10 cellular contexts compared by ENCODE assay signal in the genomic region with DNA sequence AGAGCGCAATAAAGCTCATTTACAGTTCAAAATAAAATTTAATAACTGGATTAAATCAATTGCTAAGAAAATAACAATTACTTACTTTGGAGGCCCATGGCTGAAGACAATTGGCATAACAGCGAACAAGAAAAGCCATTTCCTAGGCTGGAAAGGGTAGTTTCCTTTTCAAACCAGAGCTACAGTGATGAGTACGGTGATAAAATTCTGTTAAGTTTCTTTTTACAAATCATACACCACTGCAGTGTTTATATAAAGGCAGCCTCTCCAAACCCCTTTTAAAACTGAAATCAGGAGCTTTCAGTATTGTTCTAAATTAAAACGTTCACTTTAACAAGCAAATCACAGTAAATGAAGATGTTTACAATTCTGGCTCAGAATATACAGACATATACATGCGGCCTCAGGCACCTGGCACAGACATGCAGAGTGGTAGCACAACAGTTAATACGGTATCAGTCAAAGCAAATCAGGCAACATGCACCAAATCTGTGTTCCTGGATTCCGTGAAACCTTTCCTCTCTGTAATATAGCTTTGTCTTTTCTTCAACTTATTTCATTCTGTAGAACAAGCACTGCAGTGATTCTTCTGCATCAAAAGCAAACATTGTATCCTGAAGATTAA.
DNase-seq lines count a peak whose midpoint lies in the region; ATAC-seq and TF ChIP-seq lines count a peak whose summit lies in the region.
"Had no signal": no experiment of that assay in that cellular context is flagged by ENCODE, and none has a peak within 500 bp of the region (broad histone marks: within the 10 kb centered on the region; RNA-seq: fewer than 3 reads in every experiment).

No MANE protein-coding gene starts in this region.

- CTCF ChIA-PET in activated CD4-positive, alpha-beta memory T cell treated with anti-CD3 and anti-CD28 coated beads for 36 hours (lab: Charles Lee) = interaction anchor here (0.7 to 2.5 kb wide), 6 partner anchors 8 to 136 kb away, joined by 3 to 8 read pairs (median 4); no protein-coding TSS in a partner anchor

- peaks cover 17% of the 10 kb centered on the region for H3K36me3 Mint-ChIP-seq in activated T-cell treated with anti-CD3 and anti-CD28 coated beads, Interleukin-2, amount 50 U/mL, for 4 hours (ENCODE audit: insufficient read depth)
- H3K36me3 Mint-ChIP-seq in activated CD4-positive, alpha-beta memory T cell treated with anti-CD3 and anti-CD28 coated beads for 36 hours = no peaks in the 10 kb centered on the region
- peaks cover 5% of the 10 kb centered on the region for H3K36me3 Mint-ChIP-seq in glutamatergic neuron (ENCODE audit: unreplicated experiment)

- peaks cover 0 to 14% (median 3%) of the 10 kb centered on the region in 5 donors for H3K4me1 ChIP-seq in subcutaneous abdominal adipose tissue (ENCODE audit: control insufficient read depth in 5 of 5, insufficient read depth in 5 of 5, low read length in 5 of 5)

- no peaks in the 10 kb centered on the region for H3K9me3 ChIP-seq in subcutaneous abdominal adipose tissue (ENCODE audit: control insufficient read depth in 5 of 5, low read length in 5 of 5)

- peak overlapping the region in 4 of 5 donors; percentile 12 to 53 (median 36) for H3K4me3 ChIP-seq in subcutaneous abdominal adipose tissue (ENCODE audit: low read depth in 1 of 5, low read length in 5 of 5)

- H3K27ac Mint-ChIP-seq in activated CD4-positive, alpha-beta memory T cell treated with anti-CD3 and anti-CD28 coated beads for 36 hours = peak overlapping the region; percentile 91
- H3K27ac Mint-ChIP-seq in glutamatergic neuron (ENCODE audit: unreplicated experiment) = peak overlapping the region; percentile 99
- H3K27ac Mint-ChIP-seq: nephron progenitor cell had no signal

- H3K4me1 Mint-ChIP-seq in activated T-cell treated with anti-CD3 and anti-CD28 coated beads, Interleukin-2, amount 50 U/mL, for 4 hours (ENCODE audit: low read depth) = peaks cover 76% of the 10 kb centered on the region
- peaks cover 72% of the 10 kb centered on the region for H3K4me1 Mint-ChIP-seq in activated CD4-positive, alpha-beta memory T cell treated with anti-CD3 and anti-CD28 coated beads for 36 hours (ENCODE audit: low read depth)
- peaks cover 41% of the 10 kb centered on the region for H3K4me1 Mint-ChIP-seq in glutamatergic neuron (ENCODE audit: low read depth, unreplicated experiment)

- H3K9me3 Mint-ChIP-seq in activated T-cell treated with anti-CD3 and anti-CD28 coated beads, Interleukin-2, amount 50 U/mL, for 4 hours = no peaks in the 10 kb centered on the region
- no peaks in the 10 kb centered on the region for H3K9me3 Mint-ChIP-seq in activated CD4-positive, alpha-beta memory T cell treated with anti-CD3 and anti-CD28 coated beads for 36 hours
- peaks cover 35% of the 10 kb centered on the region for H3K9me3 Mint-ChIP-seq in glutamatergic neuron (ENCODE audit: unreplicated experiment)
- H3K9me3 Mint-ChIP-seq: nephron progenitor cell had no signal

- POLR2A ChIA-PET in activated CD4-positive, alpha-beta memory T cell treated with anti-CD3 and anti-CD28 coated beads for 36 hours (lab: Charles Lee) = interaction anchor here (0.6 to 2.0 kb wide), 3 partner anchors 10 to 145 kb away, joined by 4 to 11 read pairs (median 7); no protein-coding TSS in a partner anchor

- peak; percentile 62 to 70 for ATAC-seq in activated T-cell treated with anti-CD3 and anti-CD28 coated beads, Interleukin-2, amount 50 U/mL, for 4 hours
- ATAC-seq in HG02798 (IDR thresholded peaks at IDR 0.05; ENCODE audit: poor library complexity, unreplicated experiment) (no peak), GM19397 (IDR thresholded peaks at IDR 0.05; ENCODE audit: unreplicated experiment) (no peak)

- H3K9ac ChIP-seq in subcutaneous abdominal adipose tissue (ENCODE audit: low read length in 5 of 5) = peak overlapping the region in 3 of 5 donors; percentile 17 to 39 (median 30)

- H3K27me3 Mint-ChIP-seq in activated T-cell treated with anti-CD3 and anti-CD28 coated beads, Interleukin-2, amount 50 U/mL, for 4 hours (ENCODE audit: low read depth) = no peaks in the 10 kb centered on the region
- H3K27me3 Mint-ChIP-seq in activated CD4-positive, alpha-beta memory T cell treated with anti-CD3 and anti-CD28 coated beads for 36 hours = no peaks in the 10 kb centered on the region
- H3K27me3 Mint-ChIP-seq in glutamatergic neuron (ENCODE audit: unreplicated experiment) = peaks cover 15% of the 10 kb centered on the region

- peak overlapping the region; percentile 55 for H3K4me3 Mint-ChIP-seq in activated T-cell treated with anti-CD3 and anti-CD28 coated beads, Interleukin-2, amount 50 U/mL, for 4 hours
- H3K4me3 Mint-ChIP-seq in activated CD4-positive, alpha-beta memory T cell treated with anti-CD3 and anti-CD28 coated beads for 36 hours = peak overlapping the region; percentile 75
- peak overlapping the region; percentile 89 for H3K4me3 Mint-ChIP-seq in glutamatergic neuron (ENCODE audit: unreplicated experiment)
- H3K4me3 Mint-ChIP-seq: nephron progenitor cell had no signal

- no peak for DNase-seq in activated T-cell treated with anti-CD3 and anti-CD28 coated beads, Interleukin-2, amount 50 U/mL, for 4 hours
- no peak for DNase-seq in activated T-cell treated with anti-CD3 and anti-CD28 coated beads, Interleukin-2, amount 50 U/mL, for 1 hour
- no peak for DNase-seq in activated CD4-positive, alpha-beta memory T cell treated with anti-CD3 and anti-CD28 coated beads for 36 hours
- no peak for DNase-seq in glutamatergic neuron
- no peak for DNase-seq in HT-29 (ENCODE audit: low spot score)
- DNase-seq: AML-193, nephron progenitor cell had no signal

- H3K36me3 ChIP-seq in subcutaneous abdominal adipose tissue (ENCODE audit: control insufficient read depth in 5 of 5, insufficient read depth in 5 of 5, low read length in 5 of 5) = no peaks in the 10 kb centered on the region

- no peaks in the 10 kb centered on the region for H3K27me3 ChIP-seq in subcutaneous abdominal adipose tissue (ENCODE audit: control insufficient read depth in 5 of 5, insufficient read depth in 4 of 5, low read length in 5 of 5)

- intact Hi-C loops in activated CD4-positive, alpha-beta memory T cell treated with anti-CD3 and anti-CD28 coated beads for 36 hours (cut with micrococcal nuclease) = loop anchor here (1.0 to 10.0 kb wide), 6 partner anchors 9 to 893 kb away; a partner anchor contains a TSS

- H3K27ac ChIP-seq in subcutaneous abdominal adipose tissue (ENCODE audit: low read depth, low read length) = peak overlapping the region; percentile 24

- TF ChIP-seq CTCF in glutamatergic neuron (IDR thresholded peaks at IDR 0.05; ENCODE audit: partially characterized antibody, unreplicated experiment) = no peak

Comparison
In these comparisons a context has a peak if more than half of its experiments do, and no peak if none do; other contexts are left out.
1. ATAC-seq: peak in activated T-cell treated with anti-CD3 and anti-CD28 coated beads, Interleukin-2, amount 50 U/mL, for 4 hours (2 of 2); none in HG02798 (single experiment) and GM19397 (single experiment).
2. Peak in every context shown above with its lines, with median percentiles within 50 percentile points of each other: H3K4me3 Mint-ChIP-seq.